Comparison of ENCODE assay signal across 8 cellular contexts in the genomic region with DNA sequence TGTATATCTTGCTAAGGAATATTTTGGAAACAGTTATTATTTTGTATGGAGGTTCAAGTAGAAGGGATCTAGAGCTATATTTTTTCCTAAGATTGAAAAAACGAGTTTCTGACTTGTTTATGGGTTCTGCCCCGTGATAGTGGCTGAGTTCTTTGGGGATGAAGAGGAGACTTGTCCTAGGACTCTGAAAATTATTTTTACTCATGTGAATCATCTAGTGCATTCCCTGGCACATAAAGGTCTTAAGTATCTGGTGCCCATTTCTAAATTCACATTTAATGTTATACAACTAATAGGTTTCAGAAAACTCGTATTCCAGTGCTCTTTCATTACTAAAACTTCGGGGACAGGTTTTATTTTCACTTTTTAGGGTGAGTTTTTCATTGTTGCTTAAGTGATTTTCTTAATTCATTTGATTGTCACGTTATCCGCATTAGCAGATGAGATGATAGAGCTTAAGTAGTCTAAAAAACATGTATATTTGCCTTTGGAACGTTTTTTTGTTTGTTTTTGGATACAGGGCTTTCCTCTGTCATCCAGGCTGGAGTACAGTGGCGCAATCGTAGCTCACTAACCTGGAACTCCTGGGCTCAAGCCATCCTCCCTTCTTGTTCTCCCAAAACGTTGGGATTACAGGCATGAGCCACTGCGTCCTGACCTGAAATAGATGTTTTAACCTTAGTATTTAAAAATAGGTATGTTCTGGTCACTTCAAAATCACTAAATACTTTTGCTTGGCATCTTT. TPM values are rescaled to one million over a fixed set of nuclear protein-coding genes. Genes with fewer than 3 reads are reported as not detected.
DNase-seq lines count a peak whose midpoint lies in the region; ATAC-seq and TF ChIP-seq lines count a peak whose summit lies in the region.

No MANE protein-coding gene starts in this region.

- TF ChIP-seq POLR2A in adrenal gland (IDR thresholded peaks at IDR 0.05) (no peak), upper lobe of left lung (IDR thresholded peaks at IDR 0.05) (no peak), lower leg skin (IDR thresholded peaks at IDR 0.05) (no peak)

- no peaks in the 10 kb centered on the region for H3K27me3 ChIP-seq in adrenal gland
- H3K27me3 ChIP-seq in upper lobe of left lung, result no peaks in the 10 kb centered on the region

- H3K27ac Mint-ChIP-seq in activated naive CD4-positive, alpha-beta T cell treated with anti-CD3 and anti-CD28 coated beads, Interleukin-2, amount 50 U/mL, for 24 hours, result peak overlapping the region; percentile 97

- no peaks in the 10 kb centered on the region for H3K27me3 Mint-ChIP-seq in activated naive CD4-positive, alpha-beta T cell treated with anti-CD3 and anti-CD28 coated beads, Interleukin-2, amount 50 U/mL, for 24 hours

- H3K4me3 Mint-ChIP-seq in activated naive CD4-positive, alpha-beta T cell treated with anti-CD3 and anti-CD28 coated beads, Interleukin-2, amount 50 U/mL, for 24 hours, result peak overlapping the region; percentile 91

- peaks cover 73% of the 10 kb centered on the region for H3K4me1 Mint-ChIP-seq in activated naive CD4-positive, alpha-beta T cell treated with anti-CD3 and anti-CD28 coated beads, Interleukin-2, amount 50 U/mL, for 24 hours

- H3K36me3 ChIP-seq in adrenal gland (replicated peaks in 1 of 2) (peaks cover 0 to 7% of the 10 kb centered on the region in 2 donors), upper lobe of left lung (peaks cover 2 to 15% (median 5%) of the 10 kb centered on the region in 4 donors)

- H3K9me3 ChIP-seq in adrenal gland (replicated peaks in 1 of 3) (no peaks in the 10 kb centered on the region), upper lobe of left lung (no peaks in the 10 kb centered on the region)

- H3K4me3 ChIP-seq in adrenal gland, result peak overlapping the region in 1 of 4 donors; percentile 98
- peak overlapping the region in 3 of 4 donors; percentile 84 to 97 (median 93) for H3K4me3 ChIP-seq in upper lobe of left lung
- H3K4me3 ChIP-seq in lower leg skin (ENCODE audit: low read depth, poor library complexity, severe bottlenecking), result no peak overlapping the region

- H3K9me3 Mint-ChIP-seq in activated naive CD4-positive, alpha-beta T cell treated with anti-CD3 and anti-CD28 coated beads, Interleukin-2, amount 50 U/mL, for 24 hours, result no peaks in the 10 kb centered on the region

- H3K27ac ChIP-seq in adrenal gland, result peak overlapping the region in 4 of 5 donors; percentile 98 to 100 (median 99)
- peak overlapping the region; percentile 99 to 100 (median 99) for H3K27ac ChIP-seq in upper lobe of left lung

- H3K36me3 Mint-ChIP-seq in activated naive CD4-positive, alpha-beta T cell treated with anti-CD3 and anti-CD28 coated beads, Interleukin-2, amount 50 U/mL, for 24 hours, result peaks cover 19% of the 10 kb centered on the region

- no peak for ATAC-seq in left lobe of liver
- ATAC-seq in upper lobe of left lung (ENCODE audit: low FRiP score in 2 of 2), result no peak

- no peak for DNase-seq in activated naive CD4-positive, alpha-beta T cell treated with anti-CD3 and anti-CD28 coated beads, Interleukin-2, amount 50 U/mL, for 16 hours
- DNase-seq in adrenal gland, result peak in 1 of 7 donors; percentile 18
- DNase-seq in left lobe of liver (ENCODE audit: low spot score), result peak; percentile 76
- peak in 1 of 2 donors; percentile 33 for DNase-seq in upper lobe of left lung
- no peak for DNase-seq in lower leg skin (ENCODE audit: low spot score in 2 of 2)
- no peak for DNase-seq in amniotic stem cell (lab: John Stamatoyannopoulos, UW)
- no peak for DNase-seq in DMS153 (lab: John Stamatoyannopoulos, UW)

- TF ChIP-seq CTCF in adrenal gland (IDR thresholded peaks at IDR 0.05) (no peak), upper lobe of left lung (IDR thresholded peaks at IDR 0.05) (no peak), lower leg skin (IDR thresholded peaks at IDR 0.05) (no peak)

- intact Hi-C loops in adrenal gland (cut with DNase I) (no loop called here), lower leg skin (cut with DNase I; ENCODE audit: low total_unique reads) (no loop called here)

- TF ChIP-seq EP300 in upper lobe of left lung (IDR thresholded peaks at IDR 0.05), result no peak

- peaks cover 19 to 27% of the 10 kb centered on the region in 2 donors for H3K4me1 ChIP-seq in adrenal gland (replicated peaks in 1 of 2)
- H3K4me1 ChIP-seq in upper lobe of left lung, result peaks cover 32 to 43% (median 37%) of the 10 kb centered on the region in 4 donors

- 47 to 52% (median 50%) methylated on average over 11 of the region's 11 CpGs for WGBS in adrenal gland, 4 donors
- WGBS in upper lobe of left lung, 2 donors, result 47 to 57% methylated on average over 11 of the region's 11 CpGs
- 34 to 36% methylated on average over 11 of the region's 11 CpGs for WGBS in lower leg skin, 2 donors

RNA-seq across cellular contexts. Expression of a gene that starts 2.1 kb away (rescaled TPM):
- total RNA-seq in adrenal gland, result 10 to 100 TPM in 7 of 8 donors, 1 to 10 TPM in 1; 7.1 to 18.2 (median 13.7) TPM
- polyA plus RNA-seq in adrenal gland, result 10 to 100 TPM in 1 of 3 donors, 1 to 10 TPM in 2; 6.4 to 21.4 (median 7.4) TPM
- total RNA-seq in left lobe of liver, result 7.7 TPM
- 10 to 100 TPM; 18.5 to 33.0 (median 21.6) TPM for total RNA-seq in upper lobe of left lung
- total RNA-seq in lower leg skin, result 10 to 100 TPM in 3 of 4 donors, 1 to 10 TPM in 1; 9.9 to 15.5 (median 14.4) TPM

RNA-seq across cellular contexts. Expression of a gene that starts 2.7 kb away (rescaled TPM):
- total RNA-seq in adrenal gland (10 to 100 TPM; 10.1 to 35.5 (median 21.8) TPM), left lobe of liver (22.4 TPM), upper lobe of left lung (10 to 100 TPM; 10.0 to 27.3 (median 20.0) TPM), lower leg skin (10 to 100 TPM in 3 of 4 donors, 1 to 10 TPM in 1; 8.6 to 28.4 (median 18.4) TPM)
- 10 to 100 TPM; 21.5 to 44.4 (median 26.1) TPM for polyA plus RNA-seq in adrenal gland

RNA-seq across cellular contexts. Expression of a gene that starts 21.9 kb away (rescaled TPM):
- total RNA-seq in adrenal gland (1 to 10 TPM in 4 of 8 donors, under 1 TPM in 2, not detected in 2; 0.28 to 3.7 (median 1.1) TPM), left lobe of liver (not detected), upper lobe of left lung (not detected), lower leg skin (not detected)
- polyA plus RNA-seq in adrenal gland, result under 1 TPM in 2 of 3 donors, not detected in 1; 0.38 to 0.81 TPM

RNA-seq across cellular contexts. Expression of a gene that starts 32.6 kb away (rescaled TPM):
- not detected for total RNA-seq in adrenal gland
- not detected for polyA plus RNA-seq in adrenal gland
- total RNA-seq in left lobe of liver, result 0.30 TPM
- total RNA-seq in upper lobe of left lung, result not detected
- not detected for total RNA-seq in lower leg skin

RNA-seq across cellular contexts. Expression of a gene that starts 35.8 kb away (rescaled TPM):
- total RNA-seq in adrenal gland, result 1 to 10 TPM in 3 of 8 donors, under 1 TPM in 5; 0.52 to 1.2 (median 0.60) TPM
- polyA plus RNA-seq in adrenal gland, result 1 to 10 TPM in 2 of 3 donors, under 1 TPM in 1; 0.20 to 1.6 (median 1.2) TPM
- total RNA-seq in left lobe of liver, result 9.3 TPM
- 10 to 100 TPM in 1 of 6 donors, 1 to 10 TPM in 4, under 1 TPM in 1; 0.97 to 12.6 (median 2.3) TPM for total RNA-seq in upper lobe of left lung
- 1 to 10 TPM in 3 of 4 donors, under 1 TPM in 1; 0.49 to 3.2 (median 1.7) TPM for total RNA-seq in lower leg skin
